ENCODE assay signal across 34 cellular contexts in genomic region chr3:71554649-71555048, GRCh38. TPM values are rescaled to one million over a fixed set of nuclear protein-coding genes. Genes with fewer than 3 reads are reported as not detected.
DNase-seq lines count a peak whose midpoint lies in the region; ATAC-seq and TF ChIP-seq lines count a peak whose summit lies in the region.
"Had no signal": no experiment of that assay in that cellular context is flagged by ENCODE, and none has a peak within 500 bp of the region (broad histone marks: within the 10 kb centered on the region; RNA-seq: fewer than 3 reads in every experiment).

No MANE protein-coding gene starts in this region.

- no peaks in the 10 kb centered on the region for H3K4me1 Mint-ChIP-seq in neural progenitor cell
- H3K4me1 Mint-ChIP-seq: activated naive CD8-positive, alpha-beta T cell treated with anti-CD3 and anti-CD28 coated beads for 36 hours; immature natural killer cell had no signal

- H3K9me3 Mint-ChIP-seq in neural progenitor cell, result peaks cover 3% of the 10 kb centered on the region
- H3K9me3 Mint-ChIP-seq: activated naive CD8-positive, alpha-beta T cell treated with anti-CD3 and anti-CD28 coated beads for 36 hours; CD4-positive, alpha-beta T cell; immature natural killer cell; natural killer cell had no signal

- no peaks in the 10 kb centered on the region for H3K79me2 ChIP-seq in OCI-LY3 (ENCODE audit: low read length)
- H3K79me2 ChIP-seq in neural progenitor cell (ENCODE audit: low read depth), result no peaks in the 10 kb centered on the region

- H2AFZ ChIP-seq in OCI-LY3 (ENCODE audit: low read depth, low read length) (no peak overlapping the region), neural progenitor cell (replicated peaks) (no peak overlapping the region)

- peaks cover 27% of the 10 kb centered on the region for H3K4me1 ChIP-seq in OCI-LY3 (ENCODE audit: low read length)
- H3K4me1 ChIP-seq in neural progenitor cell, result no peaks in the 10 kb centered on the region
- H3K4me1 ChIP-seq: breast epithelium, psoas muscle, tibial nerve had no signal

- H3K9ac ChIP-seq in OCI-LY3 (ENCODE audit: low read length), result no peak overlapping the region
- no peak overlapping the region for H3K9ac ChIP-seq in neural progenitor cell

- peaks cover 13% of the 10 kb centered on the region for H3K36me3 Mint-ChIP-seq in neural progenitor cell
- H3K36me3 Mint-ChIP-seq: natural killer cell had no signal

- H3K9me3 ChIP-seq in OCI-LY3 (ENCODE audit: insufficient read depth, low read length) (no peaks in the 10 kb centered on the region; the same call in 1 of the 2 replicates), neural progenitor cell (ENCODE audit: low read depth) (no peaks in the 10 kb centered on the region)
- H3K9me3 ChIP-seq: A549, breast epithelium, mucosa of descending colon, psoas muscle, sigmoid colon, tibial nerve had no signal

- ATAC-seq in GM18517 (IDR thresholded peaks at IDR 0.05; ENCODE audit: unreplicated experiment) (peak; percentile 65), GM21576 (IDR thresholded peaks at IDR 0.05; ENCODE audit: unreplicated experiment) (peak; percentile 55), HG02973 (IDR thresholded peaks at IDR 0.05; ENCODE audit: unreplicated experiment) (peak; percentile 60), left colon (no peak)
- ATAC-seq: A549, left cardiac atrium, mucosa of descending colon, natural killer cell, psoas muscle had no signal

- H3K4me3 ChIP-seq in OCI-LY3 (ENCODE audit: low read length) (peak overlapping the region; percentile 26), neural progenitor cell (no peak overlapping the region)
- H3K4me3 ChIP-seq: A549, breast epithelium, mucosa of descending colon, psoas muscle, sigmoid colon, tibial nerve had no signal

- H3K36me3 ChIP-seq in OCI-LY3 (replicated peaks; ENCODE audit: low read depth, low read length) (peaks cover 3% of the 10 kb centered on the region), neural progenitor cell (no peaks in the 10 kb centered on the region)
- H3K36me3 ChIP-seq: breast epithelium, sigmoid colon, tibial nerve, WERI-Rb-1 had no signal

- H3K4me3 Mint-ChIP-seq in neural progenitor cell, result no peak overlapping the region
- H3K4me3 Mint-ChIP-seq: activated naive CD8-positive, alpha-beta T cell treated with anti-CD3 and anti-CD28 coated beads for 36 hours; CD4-positive, alpha-beta T cell; immature natural killer cell; natural killer cell had no signal

- H4K20me1 ChIP-seq in OCI-LY3 (ENCODE audit: insufficient read depth, low read length) (no peaks in the 10 kb centered on the region), neural progenitor cell (ENCODE audit: low read depth) (no peaks in the 10 kb centered on the region)

- TF ChIP-seq CTCF in OCI-LY3 (IDR thresholded peaks at IDR 0.05; ENCODE audit: low read depth, low read length) (no peak), neural progenitor cell (IDR thresholded peaks at IDR 0.05) (no peak)

- H3K27ac ChIP-seq in OCI-LY3 (ENCODE audit: low read length) (no peak overlapping the region), neural progenitor cell (no peak overlapping the region)
- H3K27ac ChIP-seq: breast epithelium, psoas muscle, sigmoid colon, tibial nerve, WERI-Rb-1 had no signal

- H3K27me3 ChIP-seq in OCI-LY3 (ENCODE audit: low read depth, low read length) (no peaks in the 10 kb centered on the region), neural progenitor cell (no peaks in the 10 kb centered on the region)
- H3K27me3 ChIP-seq: breast epithelium, sigmoid colon, tibial nerve had no signal

- H3K4me2 ChIP-seq in OCI-LY3 (ENCODE audit: low read length) (peak overlapping the region; percentile 49), neural progenitor cell (no peak overlapping the region)
- H3K4me2 ChIP-seq: A549 had no signal

- no peak for DNase-seq in NCI-H1048 (lab: John Stamatoyannopoulos, UW)
- no peak for DNase-seq in GOT3 (lab: John Stamatoyannopoulos, UW)
- DNase-seq in left colon, result no peak
- no peak for DNase-seq in neural progenitor cell (ENCODE audit: low spot score)
- DNase-seq: activated CD4-positive, alpha-beta T cell treated with anti-CD3 and anti-CD28 coated beads for 48 hours; activated CD8-positive, alpha-beta memory T cell treated with anti-CD3 and anti-CD28 coated beads for 24 hours; activated effector memory CD4-positive, alpha-beta T cell treated with Interleukin-2 at 50 U/mL for 16 hours; activated naive CD8-positive, alpha-beta T cell treated with anti-CD3 and anti-CD28 coated beads for 36 hours; AML-193; anterior cingulate cortex; CD4-positive, alpha-beta T cell; effector CD4-positive, alpha-beta T cell; immature natural killer cell; IMR-90; left cardiac atrium; mammary epithelial cell; mucosa of descending colon; natural killer cell; NCI-H1694; NCI-H446; NCI-H748 treated with DMSO at 0.1 percent for 48 hours; psoas muscle; sigmoid colon; stimulated activated CD4-positive, alpha-beta T cell treated with anti-CD3 and anti-CD28 coated beads, Interleukin-15, amount 100 ng/mL, for 24 hours; stimulated activated CD4-positive, alpha-beta T cell treated with anti-CD3 and anti-CD28 coated beads, Interleukin-4, amount 100 ng/mL, for 4 hours; T-helper 9 cell; WERI-Rb-1 had no signal

- intact Hi-C loops in left colon (cut with DNase I, micrococcal nuclease), result no loop called here

- no peak overlapping the region for H3K27ac Mint-ChIP-seq in neural progenitor cell
- H3K27ac Mint-ChIP-seq: activated naive CD8-positive, alpha-beta T cell treated with anti-CD3 and anti-CD28 coated beads for 36 hours; CD4-positive, alpha-beta T cell; immature natural killer cell; natural killer cell had no signal

- no peaks in the 10 kb centered on the region for H3K27me3 Mint-ChIP-seq in neural progenitor cell (ENCODE audit: insufficient read depth, low read depth)
- H3K27me3 Mint-ChIP-seq: activated naive CD8-positive, alpha-beta T cell treated with anti-CD3 and anti-CD28 coated beads for 36 hours; CD4-positive, alpha-beta T cell had no signal

- no peaks in the 10 kb centered on the region for H3F3A ChIP-seq in neural progenitor cell (ENCODE audit: low read depth)

RNA-seq across cellular contexts. Expression of gene FOXP1, which starts 28.9 kb away (rescaled TPM):
- total RNA-seq in left colon, result 100 to 1,000 TPM; 131 to 135 TPM
- total RNA-seq in neural progenitor cell (ENCODE audit: low replicate concordance), result 27.3 and 29.9 TPM in 2 replicates
